In genomic region chr10:32326119-32326518, GRCh38 we compare ENCODE assay signal across 11 cellular contexts. TPM values are rescaled to one million over a fixed set of nuclear protein-coding genes. Genes with fewer than 3 reads are reported as not detected.
DNase-seq lines count a peak whose midpoint lies in the region; ATAC-seq lines count a peak whose summit lies in the region.
"Had no signal": no experiment of that assay in that cellular context is flagged by ENCODE, and none has a peak within 500 bp of the region (broad histone marks: within the 10 kb centered on the region; RNA-seq: fewer than 3 reads in every experiment).

No MANE protein-coding gene starts in this region.

- no peaks in the 10 kb centered on the region for H3K27me3 Mint-ChIP-seq in naive B cell
- H3K27me3 Mint-ChIP-seq: activated CD8-positive, alpha-beta memory T cell treated with anti-CD3 and anti-CD28 coated beads, Interleukin-2, amount 10 ng/mL, durations not matched to agents 7 days and 5 days had no signal

- no peaks in the 10 kb centered on the region for H3K9me3 Mint-ChIP-seq in naive B cell

- peak; percentile 66 for ATAC-seq in GM18511 (IDR thresholded peaks at IDR 0.05; ENCODE audit: unreplicated experiment)
- ATAC-seq in GM21515 (IDR thresholded peaks at IDR 0.05; ENCODE audit: unreplicated experiment), result peak; percentile 52
- ATAC-seq in HG03175 (IDR thresholded peaks at IDR 0.05; ENCODE audit: unreplicated experiment), result peak; percentile 69
- peak; percentile 29 to 36 for ATAC-seq in naive B cell (ENCODE audit: low read depth in 2 of 2)
- ATAC-seq: activated CD8-positive, alpha-beta memory T cell treated with anti-CD3 and anti-CD28 coated beads, Interleukin-2, amount 10 ng/mL, durations not matched to agents 7 days and 5 days had no signal

- peak overlapping the region in 4 of 8 donors; percentile 7 to 50 (median 32) for H3K4me3 Mint-ChIP-seq in naive B cell
- H3K4me3 Mint-ChIP-seq: activated CD8-positive, alpha-beta memory T cell treated with anti-CD3 and anti-CD28 coated beads, Interleukin-2, amount 10 ng/mL, durations not matched to agents 7 days and 5 days had no signal

- H3K27ac Mint-ChIP-seq in naive B cell, result peak overlapping the region in 5 of 6 donors; percentile 15 to 90 (median 28)
- H3K27ac Mint-ChIP-seq: activated CD8-positive, alpha-beta memory T cell treated with anti-CD3 and anti-CD28 coated beads, Interleukin-2, amount 10 ng/mL, durations not matched to agents 7 days and 5 days had no signal

- H3K36me3 Mint-ChIP-seq in naive B cell, result no peaks in the 10 kb centered on the region

- DNase-seq in naive B cell (no peak), NCI-H1092 treated with DMSO at 0.1 percent for 48 hours (lab: John Stamatoyannopoulos, UW) (no peak), germinal center (ENCODE audit: low spot score) (no peak), NCI-H524 treated with DMSO at 0.1 percent for 48 hours (lab: John Stamatoyannopoulos, UW) (no peak)
- DNase-seq in effector CD4-positive, alpha-beta T cell, result no peak
- DNase-seq: activated CD8-positive, alpha-beta memory T cell treated with anti-CD3 and anti-CD28 coated beads, Interleukin-2, amount 10 ng/mL, durations not matched to agents 7 days and 5 days; NCI-H2171; Right ventricle myocardium superior had no signal

- peaks cover 62 to 88% (median 84%) of the 10 kb centered on the region in 3 donors for H3K4me1 Mint-ChIP-seq in naive B cell

RNA-seq across cellular contexts. Expression of gene EPC1, which starts 20.8 kb away (rescaled TPM):
- polyA plus RNA-seq in naive B cell (ENCODE audit: low read depth in 6 of 6), result 100 to 1,000 TPM in 3 of 6 donors, 10 to 100 TPM in 3; 74.8 to 137 (median 104) TPM
